ENCODE assay signal across 8 cellular contexts in genomic region chr4:145938618-145939177, GRCh38. TPM values are rescaled to one million over a fixed set of nuclear protein-coding genes. Genes with fewer than 3 reads are reported as not detected.
A peak's percentile ranks its signal among the peaks of the same experiment; 100 is the strongest.
DNase-seq lines count a peak whose midpoint lies in the region; ATAC-seq and TF ChIP-seq lines count a peak whose summit lies in the region.

TSS of gene ZNF827 (minus strand) at chr4:145938823. CDS start at chr4:145938407, 416 bp downstream.

- no peaks in the 10 kb centered on the region for H3K9me3 Mint-ChIP-seq in activated CD4-positive, alpha-beta T cell treated with anti-CD3 and anti-CD28 coated beads, Interleukin-2, amount 10 ng/mL, durations not matched to agents 24 days and 14 days

- intact Hi-C loops in activated CD4-positive, alpha-beta T cell treated with anti-CD3 and anti-CD28 coated beads, Interleukin-2, amount 10 ng/mL, durations not matched to agents 24 days and 14 days (cut with micrococcal nuclease), result loop anchor here (1.0 to 10.0 kb wide), 12 partner anchors 64 to 841 kb away; partner anchors contain the start of genes ABCE1, ANAPC10, MMAA and SLC10A7

- peaks cover 32% of the 10 kb centered on the region for H3K4me1 Mint-ChIP-seq in activated CD4-positive, alpha-beta T cell treated with anti-CD3 and anti-CD28 coated beads, Interleukin-2, amount 10 ng/mL, durations not matched to agents 24 days and 14 days

- H3K27ac ChIP-seq in coronary artery, result peak within 1 kb of the TSS; percentile 94 to 99

- DNase-seq in GM10266 (ENCODE audit: extremely low spot score) (peak; percentile 61), NCI-H2029 (lab: John Stamatoyannopoulos, UW) (peak; percentile 7), coronary artery (ENCODE audit: low spot score) (peak; percentile 76), left kidney (ENCODE audit: low read depth, low spot score) (peak; percentile 95), HPDE6-E6E7 (ENCODE audit: extremely low spot score) (no peak)
- DNase-seq in activated CD4-positive, alpha-beta T cell treated with anti-CD3 and anti-CD28 coated beads, Interleukin-2, amount 10 ng/mL, durations not matched to agents 24 days and 14 days, result peak; percentile 89
- peak; percentile 37 for DNase-seq in stimulated activated CD4-positive, alpha-beta T cell treated with anti-CD3 and anti-CD28 coated beads, Interleukin-2, amount 100 ng/mL, for 4 hours (ENCODE audit: low read depth)

- H3K27ac Mint-ChIP-seq in activated CD4-positive, alpha-beta T cell treated with anti-CD3 and anti-CD28 coated beads, Interleukin-2, amount 10 ng/mL, durations not matched to agents 24 days and 14 days, result peak within 1 kb of the TSS; percentile 95

- peak within 1 kb of the TSS; percentile 95 for H3K4me3 Mint-ChIP-seq in activated CD4-positive, alpha-beta T cell treated with anti-CD3 and anti-CD28 coated beads, Interleukin-2, amount 10 ng/mL, durations not matched to agents 24 days and 14 days

- TF ChIP-seq CTCF in GM10266 (IDR thresholded peaks at IDR 0.05; ENCODE audit: control insufficient read depth, insufficient read depth, low read depth, missing control alignments) (no peak), coronary artery (IDR thresholded peaks at IDR 0.05) (no peak)

- H3K4me3 ChIP-seq in coronary artery, result peak within 1 kb of the TSS; percentile 87

- no peaks in the 10 kb centered on the region for H3K27me3 Mint-ChIP-seq in activated CD4-positive, alpha-beta T cell treated with anti-CD3 and anti-CD28 coated beads, Interleukin-2, amount 10 ng/mL, durations not matched to agents 24 days and 14 days

- H3K36me3 Mint-ChIP-seq in activated CD4-positive, alpha-beta T cell treated with anti-CD3 and anti-CD28 coated beads, Interleukin-2, amount 10 ng/mL, durations not matched to agents 24 days and 14 days (ENCODE audit: low read depth), result peaks cover 9% of the 10 kb centered on the region

- peak; percentile 27 for ATAC-seq in HG02588 (IDR thresholded peaks at IDR 0.05; ENCODE audit: unreplicated experiment)

RNA-seq across cellular contexts. Expression of gene ZNF827, which starts in this region (rescaled TPM):
- 59.1 and 59.4 TPM in 2 replicates for total RNA-seq in activated CD4-positive, alpha-beta T cell treated with anti-CD3 and anti-CD28 coated beads, Interleukin-2, amount 10 ng/mL, durations not matched to agents 24 days and 14 days
